In the genomic region with DNA sequence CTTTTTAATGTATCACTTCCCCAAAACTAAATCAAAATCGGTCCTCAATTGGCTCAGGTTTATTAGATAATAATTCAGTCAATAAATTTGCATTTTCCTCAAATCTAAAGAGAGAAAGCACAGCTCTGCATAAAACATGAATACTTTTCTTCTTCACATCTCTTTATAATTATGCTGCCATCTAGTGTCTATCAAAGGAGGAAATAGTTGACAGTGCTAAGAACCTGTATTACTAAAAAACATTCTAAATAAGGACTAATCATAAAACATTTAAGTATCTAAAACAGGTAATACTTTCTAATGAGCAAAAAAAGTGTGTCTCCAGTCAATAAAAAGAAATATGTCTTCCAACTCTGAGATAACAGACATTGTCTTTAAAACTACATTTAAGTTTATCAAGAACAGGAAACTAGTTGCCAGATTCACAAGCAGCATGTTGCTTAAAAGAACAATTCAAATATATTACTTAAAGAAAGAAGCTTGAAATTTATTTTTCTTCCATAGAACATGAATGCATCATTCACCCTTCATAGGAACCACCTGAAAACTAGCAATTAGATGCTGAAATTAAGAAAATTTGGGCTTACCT, we compare ENCODE assay signal across 8 cellular contexts. TPM values are rescaled to one million over a fixed set of nuclear protein-coding genes. Genes with fewer than 3 reads are reported as not detected.
DNase-seq lines count a peak whose midpoint lies in the region; ATAC-seq and TF ChIP-seq lines count a peak whose summit lies in the region.

No MANE protein-coding gene starts in this region.

- intact Hi-C loops in CD4-positive, alpha-beta T cell (cut with DNase I, micrococcal nuclease) = no loop called here
- intact Hi-C loops in left cardiac atrium (cut with DNase I) = loop anchor here (2.0 to 5.0 kb wide), 2 partner anchors 57 to 60 kb away; a partner anchor contains a TSS
- intact Hi-C loops in activated CD4-positive, alpha-beta T cell treated with anti-CD3 and anti-CD28 coated beads for 36 hours (cut with DNase I, micrococcal nuclease) = loop anchor here (1.0 to 5.0 kb wide), 3 partner anchors 62 to 340 kb away; no protein-coding TSS in a partner anchor

- H3K27me3 ChIP-seq in CD4-positive, alpha-beta T cell (ENCODE audit: control insufficient read depth, insufficient read depth, low read length) = no peaks in the 10 kb centered on the region

- POLR2A ChIA-PET in CD4-positive, alpha-beta T cell (lab: Charles Lee) = no interaction called here
- POLR2A ChIA-PET in activated CD4-positive, alpha-beta T cell treated with anti-CD3 and anti-CD28 coated beads for 36 hours (lab: Charles Lee) = no interaction called here

- peaks cover 6% of the 10 kb centered on the region for H3K27me3 Mint-ChIP-seq in CD4-positive, alpha-beta T cell
- H3K27me3 Mint-ChIP-seq in activated CD4-positive, alpha-beta T cell treated with anti-CD3 and anti-CD28 coated beads for 36 hours = peaks cover 1% of the 10 kb centered on the region

- peak; percentile 28 for TF ChIP-seq CTCF in CD4-positive, alpha-beta T cell (IDR thresholded peaks at IDR 0.05)

- no peak overlapping the region for H3K4me3 ChIP-seq in Jurkat, Clone E6-1 (ENCODE audit: low read length)

- H3K4me3 Mint-ChIP-seq in CD4-positive, alpha-beta T cell = no peak overlapping the region
- H3K4me3 Mint-ChIP-seq in activated CD4-positive, alpha-beta T cell treated with anti-CD3 and anti-CD28 coated beads for 36 hours = no peak overlapping the region

- no peak for DNase-seq in CD4-positive, alpha-beta T cell
- peak; percentile 22 for DNase-seq in Jurkat, Clone E6-1 (ENCODE audit: low read depth, low spot score)
- DNase-seq in SW480 (ENCODE audit: low spot score) (peak; percentile 40), left cardiac atrium (no peak), 8988T (no peak)
- no peak for DNase-seq in activated CD8-positive, alpha-beta memory T cell treated with anti-CD3 and anti-CD28 coated beads for 24 hours
- no peak for DNase-seq in activated CD4-positive, alpha-beta T cell treated with anti-CD3 and anti-CD28 coated beads for 36 hours

- H3K36me3 Mint-ChIP-seq in CD4-positive, alpha-beta T cell (ENCODE audit: low read depth) = no peaks in the 10 kb centered on the region
- no peaks in the 10 kb centered on the region for H3K36me3 Mint-ChIP-seq in activated CD4-positive, alpha-beta T cell treated with anti-CD3 and anti-CD28 coated beads for 36 hours (ENCODE audit: low read depth)

- H3K27ac Mint-ChIP-seq in CD4-positive, alpha-beta T cell = no peak overlapping the region
- H3K27ac Mint-ChIP-seq in activated CD4-positive, alpha-beta T cell treated with anti-CD3 and anti-CD28 coated beads for 36 hours = no peak overlapping the region

- CTCF ChIA-PET in CD4-positive, alpha-beta T cell (lab: Charles Lee) = no interaction called here
- CTCF ChIA-PET in activated CD4-positive, alpha-beta T cell treated with anti-CD3 and anti-CD28 coated beads for 36 hours (lab: Charles Lee) = interaction anchor here (0.6 to 0.7 kb wide), 2 partner anchors 57 to 712 kb away, joined by 3 to 4 read pairs; a partner anchor contains a TSS

- no peaks in the 10 kb centered on the region for H3K4me1 Mint-ChIP-seq in CD4-positive, alpha-beta T cell (ENCODE audit: low read depth)
- H3K4me1 Mint-ChIP-seq in activated CD4-positive, alpha-beta T cell treated with anti-CD3 and anti-CD28 coated beads for 36 hours = no peaks in the 10 kb centered on the region

- no peak overlapping the region for H3K27ac ChIP-seq in CD4-positive, alpha-beta T cell (ENCODE audit: low read depth, low read length)

- H3K9me3 Mint-ChIP-seq in CD4-positive, alpha-beta T cell = no peaks in the 10 kb centered on the region
- no peaks in the 10 kb centered on the region for H3K9me3 Mint-ChIP-seq in activated CD4-positive, alpha-beta T cell treated with anti-CD3 and anti-CD28 coated beads for 36 hours (ENCODE audit: low read depth)

- no peaks in the 10 kb centered on the region for H3K9me3 ChIP-seq in CD4-positive, alpha-beta T cell (ENCODE audit: control insufficient read depth, low read length)

- ATAC-seq in CD4-positive, alpha-beta T cell (ENCODE audit: poor library complexity) = no peak
- peak; percentile 65 to 69 for ATAC-seq in left cardiac atrium
- ATAC-seq in activated CD4-positive, alpha-beta T cell treated with anti-CD3 and anti-CD28 coated beads for 36 hours = no peak
- ATAC-seq in HG03342 (IDR thresholded peaks at IDR 0.05; ENCODE audit: unreplicated experiment) = no peak

RNA-seq across cellular contexts. Expression of a gene that starts 56.5 kb away (rescaled TPM):
- total RNA-seq in CD4-positive, alpha-beta T cell = 1 to 10 TPM; 5.7 to 5.9 TPM
- 13.4 TPM for polyA plus RNA-seq in Jurkat, Clone E6-1 (2012; ENCODE audit: insufficient read depth, insufficient read length)
- 100 to 1,000 TPM; 190 to 213 TPM for total RNA-seq in left cardiac atrium
- 1 to 10 TPM; 6.7 to 6.8 TPM for total RNA-seq in activated CD4-positive, alpha-beta T cell treated with anti-CD3 and anti-CD28 coated beads for 36 hours

Comparison
In these comparisons a context has a peak if more than half of its experiments do, and no peak if none do; other contexts are left out.
1. ATAC-seq: peak in left cardiac atrium (2 of 2); none in CD4-positive, alpha-beta T cell (single experiment), activated CD4-positive, alpha-beta T cell treated with anti-CD3 and anti-CD28 coated beads for 36 hours (single experiment) and HG03342 (single experiment).
2. DNase-seq: peak in Jurkat, Clone E6-1 (single experiment) and SW480 (single experiment); none in CD4-positive, alpha-beta T cell (0 of 10), left cardiac atrium (single experiment), 8988T (single experiment), activated CD8-positive, alpha-beta memory T cell treated with anti-CD3 and anti-CD28 coated beads for 24 hours (single experiment) and activated CD4-positive, alpha-beta T cell treated with anti-CD3 and anti-CD28 coated beads for 36 hours (single experiment).
3. RNA of a gene that starts 56.5 kb away (total RNA-seq): 190 to 213 TPM in left cardiac atrium; 6.7 to 6.8 TPM in activated CD4-positive, alpha-beta T cell treated with anti-CD3 and anti-CD28 coated beads for 36 hours and 5.7 to 5.9 TPM in CD4-positive, alpha-beta T cell; every median in the first group is over 10 times any median in the second.
4. intact Hi-C loops: an anchor here in left cardiac atrium (2.0 to 5.0 kb wide) and activated CD4-positive, alpha-beta T cell treated with anti-CD3 and anti-CD28 coated beads for 36 hours (1.0 to 5.0 kb wide); none called in CD4-positive, alpha-beta T cell.